Comparison of ENCODE assay signal across 8 cellular contexts in genomic region chr14:64337901-64338615, GRCh38. TPM values are rescaled to one million over a fixed set of nuclear protein-coding genes. Genes with fewer than 3 reads are reported as not detected.
A peak's percentile ranks its signal among the peaks of the same experiment; 100 is the strongest.
DNase-seq lines count a peak whose midpoint lies in the region; ATAC-seq, FAIRE-seq and TF ChIP-seq lines count a peak whose summit lies in the region.

No MANE protein-coding gene starts in this region.

- peak overlapping the region; percentile 90 for H3K27ac Mint-ChIP-seq in HFFc6
- peak overlapping the region; percentile 61 for H3K27ac Mint-ChIP-seq in central memory CD8-positive, alpha-beta T cell (ENCODE audit: low read depth)

- peak overlapping the region; percentile 95 for H3K4me3 Mint-ChIP-seq in HFFc6
- H3K4me3 Mint-ChIP-seq in central memory CD8-positive, alpha-beta T cell, result peak overlapping the region; percentile 87

- DNase-seq in ACHN, result peak; percentile 71
- DNase-seq in HFFc6, result peak; percentile 37
- DNase-seq in MG63, result peak; percentile 32
- DNase-seq in RWPE2 (ENCODE audit: low spot score), result peak; percentile 81
- DNase-seq in central memory CD8-positive, alpha-beta T cell (ENCODE audit: low spot score in 2 of 2), result peak in 1 of 2 donors; percentile 45
- no peak for DNase-seq in kidney
- peak; percentile 17 for DNase-seq in smooth muscle cell of the brain vasculature (ENCODE audit: low read depth, low spot score)

- intact Hi-C loops in kidney (cut with DNase I), result no loop called here

- H3K36me3 Mint-ChIP-seq in HFFc6 (ENCODE audit: low read depth), result peaks cover 10% of the 10 kb centered on the region
- no peaks in the 10 kb centered on the region for H3K36me3 Mint-ChIP-seq in central memory CD8-positive, alpha-beta T cell (ENCODE audit: insufficient read depth)

- no peaks in the 10 kb centered on the region for H3K27me3 Mint-ChIP-seq in HFFc6 (ENCODE audit: insufficient read depth)
- no peaks in the 10 kb centered on the region for H3K27me3 Mint-ChIP-seq in central memory CD8-positive, alpha-beta T cell

- ATAC-seq in RWPE2 (ENCODE audit: low read depth), result peak; percentile 72
- peak; percentile 75 for ATAC-seq in central memory CD8-positive, alpha-beta T cell (replicated peaks; ENCODE audit: extremely low read depth, poor library complexity, severe bottlenecking)

- peaks cover 4% of the 10 kb centered on the region for H3K4me1 ChIP-seq in RWPE2 (ENCODE audit: insufficient read depth, poor library complexity, severe bottlenecking)
- H3K4me1 ChIP-seq in kidney (ENCODE audit: control insufficient read depth in 1 of 2, insufficient read depth in 1 of 2, low read depth in 1 of 2, low read length in 2 of 2), result peaks cover 0 to 6% of the 10 kb centered on the region in 2 donors

- peak overlapping the region; percentile 75 for H3K27ac ChIP-seq in RWPE2 (ENCODE audit: poor library complexity, severe bottlenecking)
- peak overlapping the region; percentile 63 to 80 for H3K27ac ChIP-seq in kidney (ENCODE audit: low read depth in 2 of 2, low read length in 2 of 2)

- H3K9me3 ChIP-seq in MG63 (no peaks in the 10 kb centered on the region), RWPE2 (ENCODE audit: severe bottlenecking) (peaks cover 5% of the 10 kb centered on the region), kidney (ENCODE audit: control insufficient read depth in 1 of 2, low read length in 2 of 2) (no peaks in the 10 kb centered on the region)

- peak overlapping the region; percentile 74 to 77 for H3K9ac ChIP-seq in kidney (ENCODE audit: low read length in 2 of 2)

- no peaks in the 10 kb centered on the region for H3K36me3 ChIP-seq in MG63
- no peaks in the 10 kb centered on the region for H3K36me3 ChIP-seq in RWPE2 (ENCODE audit: low read depth)
- no peaks in the 10 kb centered on the region for H3K36me3 ChIP-seq in kidney (ENCODE audit: control insufficient read depth in 1 of 2, insufficient read depth in 2 of 2, low read length in 2 of 2)

- TF ChIP-seq CTCF in HFFc6 (IDR thresholded peaks at IDR 0.05), result no peak
- peak; percentile 26 for TF ChIP-seq CTCF in RWPE2 (IDR thresholded peaks at IDR 0.05; ENCODE audit: poor library complexity, severe bottlenecking)
- no peak for TF ChIP-seq CTCF in kidney (IDR thresholded peaks at IDR 0.05; ENCODE audit: borderline replicate concordance, extremely low read depth, insufficient read depth)

- no peak for FAIRE-seq in kidney (lab: Jason Lieb, UNC)

- H3K4me1 Mint-ChIP-seq in HFFc6 (ENCODE audit: low read depth), result peaks cover 23% of the 10 kb centered on the region
- H3K4me1 Mint-ChIP-seq in central memory CD8-positive, alpha-beta T cell, result peaks cover 19% of the 10 kb centered on the region

- no peaks in the 10 kb centered on the region for H3K27me3 ChIP-seq in MG63
- H3K27me3 ChIP-seq in RWPE2 (ENCODE audit: insufficient read depth, poor library complexity, severe bottlenecking), result no peaks in the 10 kb centered on the region

- H3K4me3 ChIP-seq in MG63 (peak overlapping the region; percentile 65), RWPE2 (ENCODE audit: severe bottlenecking) (peak overlapping the region; percentile 67), kidney (ENCODE audit: low read length in 2 of 2) (peak overlapping the region; percentile 62 to 74)

- in situ Hi-C loops in ACHN (cut with HindIII; ENCODE audit: low pct_ligation_motif_present, low pct_unique_long_range_greater_than_20kb, low sequenced_read_pairs), result no loop called here

- H3K9me3 Mint-ChIP-seq in HFFc6, result peaks cover 9% of the 10 kb centered on the region
- peaks cover 9% of the 10 kb centered on the region for H3K9me3 Mint-ChIP-seq in central memory CD8-positive, alpha-beta T cell

- TF ChIP-seq POLR2A in GM10847 (IDR thresholded peaks at IDR 0.05; ENCODE audit: extremely low read depth, insufficient read length), result peak; percentile 62

RNA-seq across cellular contexts. Expression of gene ESR2, which starts 43.9 kb away (rescaled TPM):
- total RNA-seq in HFFc6 (2021; fragmentation: NEBNext Ultra II Directional; extraction: Animal tissue kit (Norgen Biotek cat#: 25700)), result not detected
- total RNA-seq in MG63 (2014; rRNA removed; shearing (Covaris generic); ENCODE audit: low replicate concordance), result not detected in 2 replicates
- total RNA-seq in kidney, result 2.5 TPM
- polyA plus RNA-seq in kidney (ENCODE audit: insufficient read depth, low read depth, low replicate concordance), result not detected

RNA-seq across cellular contexts. Expression of gene MTHFD1, which starts 50.1 kb away (rescaled TPM):
- 100 to 1,000 TPM in 4 of 6 experiments, 10 to 100 TPM in 2; 81.3 to 116 (median 111) TPM for total RNA-seq in HFFc6 (2021; fragmentation: NEBNext Ultra II Directional; extraction: Animal tissue kit (Norgen Biotek cat#: 25700))
- total RNA-seq in MG63 (2014; rRNA removed; shearing (Covaris generic); ENCODE audit: low replicate concordance), result 23.1 and 38.2 TPM in 2 replicates
- total RNA-seq in kidney, result 76.1 TPM
- 73.0 TPM for polyA plus RNA-seq in kidney (ENCODE audit: insufficient read depth, low read depth, low replicate concordance)
